In the genomic region with DNA sequence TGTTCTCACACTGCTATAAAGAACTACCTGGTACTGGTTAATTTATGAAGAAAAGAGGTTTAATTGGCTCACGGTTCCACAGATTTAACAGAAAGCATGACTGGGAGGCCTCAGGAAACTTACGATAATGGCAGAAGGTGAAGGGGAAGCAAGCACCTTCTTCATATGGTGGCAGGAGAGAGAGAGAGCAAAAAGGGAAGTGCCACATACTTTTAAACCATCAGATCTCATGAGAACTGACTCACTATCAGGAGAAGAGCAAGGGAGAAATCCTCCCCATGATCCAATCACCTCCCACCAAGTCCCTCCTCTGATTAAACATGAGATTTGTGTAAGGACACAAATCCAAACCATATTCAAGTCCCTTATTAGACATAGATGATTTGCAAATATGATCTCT, we compare ENCODE assay signal across 24 cellular contexts.
"Had no signal": no experiment of that assay in that cellular context is flagged by ENCODE, and none has a peak within 500 bp of the region (broad histone marks: within the 10 kb centered on the region; RNA-seq: fewer than 3 reads in every experiment).

No MANE protein-coding gene starts in this region.

- H3K27ac Mint-ChIP-seq: activated naive CD8-positive, alpha-beta T cell; activated T-cell treated with anti-CD3 and anti-CD28 coated beads, Interleukin-2, amount 50 U/mL, for 24 hours; activated T-helper 17 cell treated with anti-CD3 and anti-CD28 coated beads, Interleukin-2, amount 50 U/mL, for 72 hours; effector memory CD8-positive, alpha-beta T cell; nephron; T-helper 17 cell had no signal

- ATAC-seq: effector memory CD8-positive, alpha-beta T cell; left colon; T-helper 17 cell; upper lobe of right lung had no signal

- H3K27me3 ChIP-seq: colonic mucosa, esophagus muscularis mucosa, neutrophil, ovary, spleen, upper lobe of right lung had no signal

- H3K27ac ChIP-seq: breast epithelium, colonic mucosa, dorsolateral prefrontal cortex, esophagus muscularis mucosa, neutrophil, ovary, prostate gland, spleen, thoracic aorta, upper lobe of right lung, VCaP had no signal

- H3K36me3 ChIP-seq: breast epithelium, colonic mucosa, esophagus muscularis mucosa, neutrophil, ovary, prostate gland, spleen, thoracic aorta, upper lobe of right lung had no signal

- H3K4me1 ChIP-seq: breast epithelium, colonic mucosa, esophagus muscularis mucosa, prostate gland, spleen, upper lobe of right lung had no signal

- H3K9me3 ChIP-seq: breast epithelium, colonic mucosa, esophagus muscularis mucosa, neutrophil, ovary, prostate gland, spleen, thoracic aorta, upper lobe of right lung had no signal

- H3K9me3 Mint-ChIP-seq: activated T-cell treated with anti-CD3 and anti-CD28 coated beads, Interleukin-2, amount 50 U/mL, for 24 hours; activated T-helper 17 cell treated with anti-CD3 and anti-CD28 coated beads, Interleukin-2, amount 50 U/mL, for 72 hours; effector memory CD8-positive, alpha-beta T cell; nephron had no signal

- H3K4me1 Mint-ChIP-seq: nephron had no signal

- FAIRE-seq: endothelial cell of umbilical vein, keratinocyte had no signal

- H3K4me3 ChIP-seq: breast epithelium, colonic mucosa, dorsolateral prefrontal cortex, esophagus muscularis mucosa, ovary, prostate gland, spleen, thoracic aorta, upper lobe of right lung had no signal

- H3K4me3 Mint-ChIP-seq: activated naive CD8-positive, alpha-beta T cell; activated T-cell treated with anti-CD3 and anti-CD28 coated beads, Interleukin-2, amount 50 U/mL, for 24 hours; activated T-helper 17 cell treated with anti-CD3 and anti-CD28 coated beads, Interleukin-2, amount 50 U/mL, for 72 hours; effector memory CD8-positive, alpha-beta T cell; nephron; T-helper 17 cell had no signal

- H3K27me3 Mint-ChIP-seq: activated naive CD8-positive, alpha-beta T cell; activated T-helper 17 cell treated with anti-CD3 and anti-CD28 coated beads, Interleukin-2, amount 50 U/mL, for 72 hours; effector memory CD8-positive, alpha-beta T cell; T-helper 17 cell had no signal

- DNase-seq: activated CD4-positive, alpha-beta T cell treated with anti-CD3 and anti-CD28 coated beads, Interleukin-2, amount 50 U/mL, for 1 hour; activated CD4-positive, CD25-positive, alpha-beta regulatory T cell treated with anti-CD3 and anti-CD28 coated beads, Interleukin-2, amount 50 U/mL, for 72 hours; activated T-cell treated with anti-CD3 and anti-CD28 coated beads, Interleukin-2, amount 50 U/mL, for 24 hours; colonic mucosa; dorsolateral prefrontal cortex; effector memory CD8-positive, alpha-beta T cell; left colon; ovary; spleen; stimulated activated CD4-positive, alpha-beta T cell treated with anti-CD3 and anti-CD28 coated beads, Interleukin-4, amount 100 ng/mL, for 1 hour; stimulated activated naive CD4-positive, alpha-beta T cell treated with Interleukin-2 at 50 U/mL for 16 hours; T-helper 17 cell; upper lobe of right lung had no signal
